In the genomic region with DNA sequence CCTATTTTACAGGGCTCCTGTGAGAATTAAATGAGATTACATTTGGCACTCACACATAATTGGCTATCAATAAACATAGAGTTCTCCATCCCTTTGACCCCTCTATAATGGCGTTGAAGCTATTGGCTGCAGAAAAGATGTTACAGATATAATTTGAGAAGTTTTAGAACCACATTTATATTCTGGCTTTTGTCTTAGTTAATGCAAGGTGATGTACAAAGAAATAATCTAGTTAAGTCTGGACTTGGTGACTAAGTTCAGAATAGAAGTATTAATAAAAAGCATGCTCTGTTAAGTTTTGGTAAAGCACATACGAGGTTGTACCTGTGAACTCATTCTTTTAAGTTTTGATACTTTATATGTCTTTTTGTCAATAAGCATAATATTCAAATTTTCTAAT, we compare ENCODE assay signal across 17 cellular contexts.
DNase-seq lines count a peak whose midpoint lies in the region; ATAC-seq and TF ChIP-seq lines count a peak whose summit lies in the region.
"Had no signal": no experiment of that assay in that cellular context is flagged by ENCODE, and none has a peak within 500 bp of the region (broad histone marks: within the 10 kb centered on the region; RNA-seq: fewer than 3 reads in every experiment).

No MANE protein-coding gene starts in this region.

- no peak overlapping the region for H3K4me3 ChIP-seq in SK-N-SH (ENCODE audit: low read depth in 2 of 2, low read length in 1 of 2)
- H3K4me3 ChIP-seq: A549, K562 had no signal

- no peak for DNase-seq in HFFc6
- no peak for DNase-seq in SK-N-SH
- DNase-seq in epithelial cell of prostate (ENCODE audit: low read depth, low spot score), result no peak
- no peak for DNase-seq in GOT3 (lab: John Stamatoyannopoulos, UW)
- no peak for DNase-seq in NCI-H187 (lab: John Stamatoyannopoulos, UW)
- DNase-seq in DMS53 treated with DMSO at 0.1 percent for 48 hours (lab: John Stamatoyannopoulos, UW; ENCODE audit: unreplicated experiment), result no peak
- DNase-seq: CD8-positive, alpha-beta T cell; COR-L47; DMS153; DND-41; GF-D8; H7 had no signal

- peaks cover 89% of the 10 kb centered on the region for H3F3A ChIP-seq in SK-N-SH (replicated peaks; ENCODE audit: insufficient read depth)

- TF ChIP-seq EP300 in SK-N-SH (IDR thresholded peaks at IDR 0.05; ENCODE audit: borderline replicate concordance in 1 of 2, low read depth in 1 of 2, low read length in 1 of 2), result peak in 1 of 2 experiments; percentile 11; a peak in 1 of 4 replicates

- H3K9me3 Mint-ChIP-seq in HFFc6, result no peaks in the 10 kb centered on the region
- H3K9me3 Mint-ChIP-seq: CD8-positive, alpha-beta T cell had no signal

- TF ChIP-seq RAD21 in SK-N-SH (IDR thresholded peaks at IDR 0.05; ENCODE audit: low read length), result no peak

- no peaks in the 10 kb centered on the region for H3K27me3 ChIP-seq in SK-N-SH (ENCODE audit: insufficient read depth)

- 31% methylated on average over 2 of the region's 2 CpGs for WGBS in SK-N-SH (ENCODE audit: low lambda C conversion rate)

- H2AFZ ChIP-seq in SK-N-SH (ENCODE audit: low read depth), result no peak overlapping the region

- H3K36me3 Mint-ChIP-seq in HFFc6 (ENCODE audit: low read depth), result peaks cover 20% of the 10 kb centered on the region; the same call in 1 of the 2 replicates
- H3K36me3 Mint-ChIP-seq: CD14-positive monocyte; CD8-positive, alpha-beta T cell had no signal

- H3K4me3 Mint-ChIP-seq in HFFc6, result no peak overlapping the region
- H3K4me3 Mint-ChIP-seq: CD14-positive monocyte; CD8-positive, alpha-beta T cell had no signal

- peak overlapping the region; percentile 82 for H3K27ac Mint-ChIP-seq in HFFc6
- H3K27ac Mint-ChIP-seq: CD14-positive monocyte; CD8-positive, alpha-beta T cell had no signal

- peak overlapping the region; percentile 76 for H3K4me2 ChIP-seq in SK-N-SH
- H3K4me2 ChIP-seq: A549 had no signal

- H3K9ac ChIP-seq in SK-N-SH, result peak overlapping the region; percentile 97

- no peak for ATAC-seq in HG03135 (IDR thresholded peaks at IDR 0.05; ENCODE audit: unreplicated experiment)
- ATAC-seq: A549; CD8-positive, alpha-beta T cell; K562 had no signal

- H3K36me3 ChIP-seq in SK-N-SH (replicated peaks in 1 of 2; ENCODE audit: control insufficient read depth in 1 of 2, insufficient read depth in 2 of 2, low read length in 1 of 2), result peaks cover 0 to 16% of the 10 kb centered on the region in 2 experiments

- H3K27ac ChIP-seq in SK-N-SH (ENCODE audit: low read depth in 2 of 2, low read length in 1 of 2) (peak overlapping the region; percentile 74 to 100; a peak in 3 of 4 replicates), epithelial cell of prostate (peak overlapping the region; percentile 100)
- H3K27ac ChIP-seq: HL-60 had no signal

- CTCF ChIA-PET in SK-N-SH (lab: Yijun Ruan, JAX), result no interaction called here

- H3K9me3 ChIP-seq in SK-N-SH, result no peaks in the 10 kb centered on the region
- H3K9me3 ChIP-seq: A549 had no signal

- H3K4me1 Mint-ChIP-seq in HFFc6 (ENCODE audit: low read depth), result peaks cover 97% of the 10 kb centered on the region
- H3K4me1 Mint-ChIP-seq: CD14-positive monocyte had no signal

- POLR2A ChIA-PET in SK-N-SH (lab: Yijun Ruan, JAX), result no interaction called here

- H3K9me2 ChIP-seq in SK-N-SH, result no peaks in the 10 kb centered on the region

- peaks cover 0 to 54% of the 10 kb centered on the region in 2 experiments; a peak in 2 of 4 replicates for H3K4me1 ChIP-seq in SK-N-SH (ENCODE audit: control insufficient read depth in 1 of 2, insufficient read depth in 2 of 2, low read depth in 1 of 2, low read length in 1 of 2)

- TF ChIP-seq CTCF in HFFc6 (IDR thresholded peaks at IDR 0.05) (no peak), SK-N-SH (IDR thresholded peaks at IDR 0.05) (no peak)

- H4K20me1 ChIP-seq in SK-N-SH (ENCODE audit: insufficient read depth), result no peaks in the 10 kb centered on the region

- peaks cover 83% of the 10 kb centered on the region for H3K79me2 ChIP-seq in SK-N-SH (ENCODE audit: insufficient read depth)

- H3K27me3 Mint-ChIP-seq in HFFc6 (ENCODE audit: insufficient read depth), result no peaks in the 10 kb centered on the region

TF ChIP-seq in SK-N-SH, 30 proteins besides CTCF, POLR2A, EP300 and RAD21 (continues in another document):
- TF ChIP-seq FOXM1 (IDR thresholded peaks at IDR 0.05; ENCODE audit: low read depth) (no peak), TCF12 (IDR thresholded peaks at IDR 0.05) (peak; percentile 65), NFIC (IDR thresholded peaks at IDR 0.05; ENCODE audit: borderline replicate concordance) (peak; percentile 13; the same call in 1 of the 2 replicates), POLR2AphosphoS5 (IDR thresholded peaks at IDR 0.05; ENCODE audit: low read depth, low read length) (peak; percentile 58; the same call in 1 of the 2 replicates), SMC3 (IDR thresholded peaks at IDR 0.05; ENCODE audit: low read depth, low read length) (no peak), EZH2phosphoT487 (IDR thresholded peaks at IDR 0.05; ENCODE audit: borderline replicate concordance, low read depth) (no peak), TAF1 (IDR thresholded peaks at IDR 0.05; ENCODE audit: borderline replicate concordance, low read depth, low read length) (no peak), YY1 (IDR thresholded peaks at IDR 0.05; ENCODE audit: low read depth) (no peak), FOXJ3 (CRISPR knock-in tag; IDR thresholded peaks at IDR 0.05) (no peak), MXI1 (IDR thresholded peaks at IDR 0.05; ENCODE audit: low read depth, low read length) (no peak), FOSL2 (IDR thresholded peaks at IDR 0.05; ENCODE audit: borderline replicate concordance, low read depth) (no peak), ELF1 (IDR thresholded peaks at IDR 0.05) (no peak), CHD2 (IDR thresholded peaks at IDR 0.05; ENCODE audit: low read length, partially characterized antibody) (no peak), GABPA (IDR thresholded peaks at IDR 0.05; ENCODE audit: low read depth) (no peak)
- TF ChIP-seq, protein P1, sequence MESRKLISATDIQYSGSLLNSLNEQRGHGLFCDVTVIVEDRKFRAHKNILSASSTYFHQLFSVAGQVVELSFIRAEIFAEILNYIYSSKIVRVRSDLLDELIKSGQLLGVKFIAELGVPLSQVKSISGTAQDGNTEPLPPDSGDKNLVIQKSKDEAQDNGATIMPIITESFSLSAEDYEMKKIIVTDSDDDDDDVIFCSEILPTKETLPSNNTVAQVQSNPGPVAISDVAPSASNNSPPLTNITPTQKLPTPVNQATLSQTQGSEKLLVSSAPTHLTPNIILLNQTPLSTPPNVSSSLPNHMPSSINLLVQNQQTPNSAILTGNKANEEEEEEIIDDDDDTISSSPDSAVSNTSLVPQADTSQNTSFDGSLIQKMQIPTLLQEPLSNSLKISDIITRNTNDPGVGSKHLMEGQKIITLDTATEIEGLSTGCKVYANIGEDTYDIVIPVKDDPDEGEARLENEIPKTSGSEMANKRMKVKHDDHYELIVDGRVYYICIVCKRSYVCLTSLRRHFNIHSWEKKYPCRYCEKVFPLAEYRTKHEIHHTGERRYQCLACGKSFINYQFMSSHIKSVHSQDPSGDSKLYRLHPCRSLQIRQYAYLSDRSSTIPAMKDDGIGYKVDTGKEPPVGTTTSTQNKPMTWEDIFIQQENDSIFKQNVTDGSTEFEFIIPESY (IDR thresholded peaks at IDR 0.05; ENCODE audit: borderline replicate concordance, low read depth), result no peak
- TF ChIP-seq, protein P2, sequence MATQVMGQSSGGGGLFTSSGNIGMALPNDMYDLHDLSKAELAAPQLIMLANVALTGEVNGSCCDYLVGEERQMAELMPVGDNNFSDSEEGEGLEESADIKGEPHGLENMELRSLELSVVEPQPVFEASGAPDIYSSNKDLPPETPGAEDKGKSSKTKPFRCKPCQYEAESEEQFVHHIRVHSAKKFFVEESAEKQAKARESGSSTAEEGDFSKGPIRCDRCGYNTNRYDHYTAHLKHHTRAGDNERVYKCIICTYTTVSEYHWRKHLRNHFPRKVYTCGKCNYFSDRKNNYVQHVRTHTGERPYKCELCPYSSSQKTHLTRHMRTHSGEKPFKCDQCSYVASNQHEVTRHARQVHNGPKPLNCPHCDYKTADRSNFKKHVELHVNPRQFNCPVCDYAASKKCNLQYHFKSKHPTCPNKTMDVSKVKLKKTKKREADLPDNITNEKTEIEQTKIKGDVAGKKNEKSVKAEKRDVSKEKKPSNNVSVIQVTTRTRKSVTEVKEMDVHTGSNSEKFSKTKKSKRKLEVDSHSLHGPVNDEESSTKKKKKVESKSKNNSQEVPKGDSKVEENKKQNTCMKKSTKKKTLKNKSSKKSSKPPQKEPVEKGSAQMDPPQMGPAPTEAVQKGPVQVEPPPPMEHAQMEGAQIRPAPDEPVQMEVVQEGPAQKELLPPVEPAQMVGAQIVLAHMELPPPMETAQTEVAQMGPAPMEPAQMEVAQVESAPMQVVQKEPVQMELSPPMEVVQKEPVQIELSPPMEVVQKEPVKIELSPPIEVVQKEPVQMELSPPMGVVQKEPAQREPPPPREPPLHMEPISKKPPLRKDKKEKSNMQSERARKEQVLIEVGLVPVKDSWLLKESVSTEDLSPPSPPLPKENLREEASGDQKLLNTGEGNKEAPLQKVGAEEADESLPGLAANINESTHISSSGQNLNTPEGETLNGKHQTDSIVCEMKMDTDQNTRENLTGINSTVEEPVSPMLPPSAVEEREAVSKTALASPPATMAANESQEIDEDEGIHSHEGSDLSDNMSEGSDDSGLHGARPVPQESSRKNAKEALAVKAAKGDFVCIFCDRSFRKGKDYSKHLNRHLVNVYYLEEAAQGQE (IDR thresholded peaks at IDR 0.05; ENCODE audit: low read depth, low read length), result no peak
- TF ChIP-seq, protein P3, sequence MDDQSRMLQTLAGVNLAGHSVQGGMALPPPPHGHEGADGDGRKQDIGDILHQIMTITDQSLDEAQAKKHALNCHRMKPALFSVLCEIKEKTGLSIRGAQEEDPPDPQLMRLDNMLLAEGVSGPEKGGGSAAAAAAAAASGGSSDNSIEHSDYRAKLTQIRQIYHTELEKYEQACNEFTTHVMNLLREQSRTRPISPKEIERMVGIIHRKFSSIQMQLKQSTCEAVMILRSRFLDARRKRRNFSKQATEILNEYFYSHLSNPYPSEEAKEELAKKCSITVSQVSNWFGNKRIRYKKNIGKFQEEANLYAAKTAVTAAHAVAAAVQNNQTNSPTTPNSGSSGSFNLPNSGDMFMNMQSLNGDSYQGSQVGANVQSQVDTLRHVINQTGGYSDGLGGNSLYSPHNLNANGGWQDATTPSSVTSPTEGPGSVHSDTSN (IDR thresholded peaks at IDR 0.05), result peak; percentile 28; the same call in 1 of the 2 replicates
- TF ChIP-seq, protein P4, sequence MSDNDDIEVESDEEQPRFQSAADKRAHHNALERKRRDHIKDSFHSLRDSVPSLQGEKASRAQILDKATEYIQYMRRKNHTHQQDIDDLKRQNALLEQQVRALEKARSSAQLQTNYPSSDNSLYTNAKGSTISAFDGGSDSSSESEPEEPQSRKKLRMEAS (IDR thresholded peaks at IDR 0.05; ENCODE audit: low read depth), result no peak
